ENCODE assay signal across 9 cellular contexts in genomic region chr6:63923139-63923739, GRCh38.
DNase-seq lines count a peak whose midpoint lies in the region; ATAC-seq and TF ChIP-seq lines count a peak whose summit lies in the region.
"Had no signal": no experiment of that assay in that cellular context is flagged by ENCODE, and none has a peak within 500 bp of the region (broad histone marks: within the 10 kb centered on the region; RNA-seq: fewer than 3 reads in every experiment).

No MANE protein-coding gene starts in this region.

- H3K27me3 ChIP-seq in A673 (replicated peaks; ENCODE audit: insufficient read depth, low read depth, low read length, poor library complexity) (no peaks in the 10 kb centered on the region), brain microvascular endothelial cell (replicated peaks) (no peaks in the 10 kb centered on the region)

- no peak overlapping the region for H3K27ac Mint-ChIP-seq in activated T-helper 2 cell treated with anti-CD3 and anti-CD28 coated beads, Interferon-gamma antibody, Interleukin-2, Interleukin-4, amounts not matched to agents 10 μg/mL and 5 μg/mL and 100 μg/mL, durations not matched to agents 14 hours and 24 hours and 36 hours

- in situ Hi-C loops in GM13976 (cut with MboI; ENCODE audit: low sequenced_read_pairs, unreplicated experiment) (no loop called here), brain microvascular endothelial cell (cut with HindIII; ENCODE audit: low pct_ligation_motif_present, low sequenced_read_pairs) (no loop called here)

- H3K27me3 Mint-ChIP-seq in activated T-helper 2 cell treated with anti-CD3 and anti-CD28 coated beads, Interferon-gamma antibody, Interleukin-2, Interleukin-4, amounts not matched to agents 10 μg/mL and 5 μg/mL and 100 μg/mL, durations not matched to agents 14 hours and 24 hours and 36 hours (ENCODE audit: low read depth), result no peaks in the 10 kb centered on the region

- H3K27ac ChIP-seq in A673 (ENCODE audit: low read depth, low read length, poor library complexity, severe bottlenecking) (no peak overlapping the region), brain microvascular endothelial cell (no peak overlapping the region)

- no TSS peak for BruUV-seq in A673 (replicated peaks; lab: Mats Ljungman, UMichigan)

- H3K4me3 Mint-ChIP-seq in activated T-helper 2 cell treated with anti-CD3 and anti-CD28 coated beads, Interferon-gamma antibody, Interleukin-2, Interleukin-4, amounts not matched to agents 10 μg/mL and 5 μg/mL and 100 μg/mL, durations not matched to agents 14 hours and 24 hours and 36 hours (ENCODE audit: low read depth), result no peak overlapping the region

- ATAC-seq in HG02840 (IDR thresholded peaks at IDR 0.05; ENCODE audit: low FRiP score, unreplicated experiment), result peak; percentile 69

- TF ChIP-seq CTCF in A673 (conservative IDR thresholded peaks at IDR 0.05; ENCODE audit: low read depth, low read length) (peak; percentile 73), GM13976 (IDR thresholded peaks at IDR 0.05; ENCODE audit: borderline replicate concordance, control extremely low read depth, extremely low read depth, insufficient read depth, missing control alignments) (peak; percentile 34), brain microvascular endothelial cell (IDR thresholded peaks at IDR 0.05; ENCODE audit: low read depth, low read length, missing control alignments) (peak; percentile 28)

- H3K4me1 ChIP-seq in A673 (ENCODE audit: insufficient read depth, low read length, poor library complexity, severe bottlenecking), result no peaks in the 10 kb centered on the region
- H3K4me1 ChIP-seq: HAP-1 had no signal

- peak; percentile 62 for DNase-seq in A673 (ENCODE audit: low spot score)
- DNase-seq in GM13976 (ENCODE audit: low spot score), result peak; percentile 56
- peak; percentile 7 to 35 for DNase-seq in NCI-H1930 (lab: John Stamatoyannopoulos, UW)
- DNase-seq in brain microvascular endothelial cell, result no peak
- peak; percentile 41 to 49 for DNase-seq in lung microvascular endothelial cell (ENCODE audit: low read depth in 2 of 2)
- DNase-seq in SHP77 treated with DMSO at 0.1 percent for 48 hours (lab: John Stamatoyannopoulos, UW), result no peak
- no peak for DNase-seq in activated T-helper 2 cell treated with anti-CD3 and anti-CD28 coated beads, Interferon-gamma antibody, Interleukin-2, Interleukin-4, amounts not matched to agents 10 μg/mL and 5 μg/mL and 100 μg/mL, durations not matched to agents 14 hours and 24 hours and 36 hours (ENCODE audit: low spot score)

- POLR2A ChIA-PET in A673 (lab: Charles Lee; ENCODE audit: low non-redundant PET), result no interaction called here

- H3K9me3 Mint-ChIP-seq in activated T-helper 2 cell treated with anti-CD3 and anti-CD28 coated beads, Interferon-gamma antibody, Interleukin-2, Interleukin-4, amounts not matched to agents 10 μg/mL and 5 μg/mL and 100 μg/mL, durations not matched to agents 14 hours and 24 hours and 36 hours, result no peaks in the 10 kb centered on the region

- H3K36me3 ChIP-seq in A673 (ENCODE audit: insufficient read depth, low read length, poor library complexity, severe bottlenecking) (no peaks in the 10 kb centered on the region), brain microvascular endothelial cell (replicated peaks) (no peaks in the 10 kb centered on the region)
- H3K36me3 ChIP-seq: HAP-1 had no signal

- CTCF ChIA-PET in A673 (lab: Charles Lee), result interaction anchor here (0.7 kb wide), 1 partner anchor 8 kb away, joined by 3 read pairs; no protein-coding TSS in a partner anchor

- no peaks in the 10 kb centered on the region for H3K4me1 Mint-ChIP-seq in activated T-helper 2 cell treated with anti-CD3 and anti-CD28 coated beads, Interferon-gamma antibody, Interleukin-2, Interleukin-4, amounts not matched to agents 10 μg/mL and 5 μg/mL and 100 μg/mL, durations not matched to agents 14 hours and 24 hours and 36 hours (ENCODE audit: low read depth)

- no peak overlapping the region for H3K4me3 ChIP-seq in A673 (ENCODE audit: low read depth, low read length, poor library complexity, severe bottlenecking)
- H3K4me3 ChIP-seq in brain microvascular endothelial cell (ENCODE audit: low read depth, low read length), result no peak overlapping the region
- H3K4me3 ChIP-seq: HAP-1 had no signal

- intact Hi-C loops in A673 (cut with micrococcal nuclease; ENCODE audit: unreplicated experiment), result loop anchor here (1.0 kb wide), 1 partner anchor 408 kb away; no protein-coding TSS in a partner anchor
- intact Hi-C loops in activated T-helper 2 cell treated with anti-CD3 and anti-CD28 coated beads, Interferon-gamma antibody, Interleukin-2, Interleukin-4, amounts not matched to agents 10 μg/mL and 5 μg/mL and 100 μg/mL, durations not matched to agents 14 hours and 24 hours and 36 hours (cut with micrococcal nuclease), result loop anchor here (2.0 kb wide), 1 partner anchor 408 kb away; no protein-coding TSS in a partner anchor

- H3K9me3 ChIP-seq in A673 (ENCODE audit: low read depth, low read length, poor library complexity, severe bottlenecking), result no peaks in the 10 kb centered on the region
- H3K9me3 ChIP-seq: HAP-1 had no signal

- H3K36me3 Mint-ChIP-seq in activated T-helper 2 cell treated with anti-CD3 and anti-CD28 coated beads, Interferon-gamma antibody, Interleukin-2, Interleukin-4, amounts not matched to agents 10 μg/mL and 5 μg/mL and 100 μg/mL, durations not matched to agents 14 hours and 24 hours and 36 hours (ENCODE audit: low read depth), result no peaks in the 10 kb centered on the region

Comparison
In these comparisons a context has a peak if more than half of its experiments do, and no peak if none do; other contexts are left out.
1. DNase-seq: peak in A673 (single experiment), GM13976 (single experiment), NCI-H1930 (2 of 2) and lung microvascular endothelial cell (2 of 2); none in brain microvascular endothelial cell (single experiment), SHP77 treated with DMSO at 0.1 percent for 48 hours (single experiment) and activated T-helper 2 cell treated with anti-CD3 and anti-CD28 coated beads, Interferon-gamma antibody, Interleukin-2, Interleukin-4, amounts not matched to agents 10 μg/mL and 5 μg/mL and 100 μg/mL, durations not matched to agents 14 hours and 24 hours and 36 hours (single experiment).
2. Peak in every context shown above with its lines, with median percentiles within 50 percentile points of each other: CTCF ChIP-seq.